ENCODE assay signal across 13 cellular contexts in the genomic region with DNA sequence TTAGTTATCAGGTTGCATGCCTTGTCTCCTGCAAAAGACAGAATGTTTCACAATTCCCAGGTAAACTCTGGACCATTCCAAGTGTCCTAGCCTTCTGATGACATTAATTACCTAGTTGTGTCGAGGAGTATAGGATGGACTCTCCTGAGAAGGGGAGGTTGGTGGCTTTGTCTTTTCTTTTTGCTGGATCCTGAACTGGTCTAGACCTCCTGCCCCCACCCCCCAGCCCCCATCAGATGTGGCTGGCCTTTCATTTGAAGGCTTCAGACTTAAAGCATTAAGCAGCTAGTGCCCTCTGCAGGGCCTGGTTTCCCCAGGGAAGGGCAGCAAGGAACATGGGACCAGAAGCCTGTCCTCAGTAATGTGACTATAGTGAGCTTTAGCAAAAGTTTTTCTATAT. TPM values are rescaled to one million over a fixed set of nuclear protein-coding genes. Genes with fewer than 3 reads are reported as not detected.
DNase-seq lines count a peak whose midpoint lies in the region; ATAC-seq and TF ChIP-seq lines count a peak whose summit lies in the region.
"Had no signal": no experiment of that assay in that cellular context is flagged by ENCODE, and none has a peak within 500 bp of the region (broad histone marks: within the 10 kb centered on the region; RNA-seq: fewer than 3 reads in every experiment).

No MANE protein-coding gene starts in this region.

- H2BK120ac ChIP-seq in H9 (ENCODE audit: low read depth, low read length, poor library complexity, severe bottlenecking): no peak overlapping the region
- no peak overlapping the region for H2BK120ac ChIP-seq in mesendoderm (ENCODE audit: low read depth, low read length)

- H3K27me3 ChIP-seq in H9 (ENCODE audit: insufficient read depth, low read length) (no peaks in the 10 kb centered on the region), adipocyte (replicated peaks; ENCODE audit: control insufficient read depth, insufficient read depth, low read length) (no peaks in the 10 kb centered on the region), mesendoderm (ENCODE audit: insufficient read depth, low read length, poor library complexity) (no peaks in the 10 kb centered on the region)
- H3K27me3 ChIP-seq: thyroid gland had no signal

- H3K4me2 ChIP-seq in H9 (ENCODE audit: insufficient read depth, insufficient read length, low read length) (no peak overlapping the region), mesendoderm (ENCODE audit: low read length) (no peak overlapping the region)
- H3K4me2 ChIP-seq: smooth muscle cell had no signal

- H3K9me3 ChIP-seq in H9 (ENCODE audit: control insufficient read depth, low read depth, low read length) (no peaks in the 10 kb centered on the region), adipocyte (ENCODE audit: control insufficient read depth, low read length) (no peaks in the 10 kb centered on the region)
- H3K9me3 ChIP-seq: thyroid gland had no signal

- H3K23me2 ChIP-seq in H9 (ENCODE audit: insufficient read length, low read depth, low read length, poor library complexity, severe bottlenecking): no peaks in the 10 kb centered on the region

- H3K36me3 ChIP-seq in adipocyte (ENCODE audit: control insufficient read depth, insufficient read depth, low read length, severe bottlenecking) (peaks cover 57% of the 10 kb centered on the region), mesendoderm (ENCODE audit: control insufficient read depth, insufficient read depth, low read length) (peaks cover 4% of the 10 kb centered on the region)

- peak; percentile 27; the same call in 1 of the 2 replicates for TF ChIP-seq CTCF in 22Rv1 (IDR thresholded peaks at IDR 0.05)
- TF ChIP-seq CTCF in H9 (conservative IDR thresholded peaks at IDR 0.05): peak; percentile 42; the same call in 2 of the 3 replicates

- H3K4me3 ChIP-seq in adipocyte (ENCODE audit: low read length) (peak overlapping the region; percentile 59), mesendoderm (ENCODE audit: low read length) (no peak overlapping the region)
- H3K4me3 ChIP-seq: smooth muscle cell, thyroid gland had no signal

- H3K79me2 ChIP-seq in H9 (ENCODE audit: insufficient read depth, low read length): no peaks in the 10 kb centered on the region
- no peaks in the 10 kb centered on the region for H3K79me2 ChIP-seq in mesendoderm (ENCODE audit: control insufficient read depth, insufficient read depth, low read length)

- H3K18ac ChIP-seq in H9 (ENCODE audit: insufficient read length, low read depth, low read length): no peak overlapping the region
- H3K18ac ChIP-seq in mesendoderm (ENCODE audit: low read length): no peak overlapping the region

- no peak overlapping the region for H2AFZ ChIP-seq in H9 (ENCODE audit: low read length)

- H4K20me1 ChIP-seq in H9 (ENCODE audit: control insufficient read depth, insufficient read depth, insufficient read length): no peaks in the 10 kb centered on the region

- H3K4ac ChIP-seq in H9 (ENCODE audit: low read depth, low read length): no peak overlapping the region
- H3K4ac ChIP-seq in mesendoderm (ENCODE audit: low read depth, low read length): no peak overlapping the region

- H3K27ac Mint-ChIP-seq in H9: no peak overlapping the region; a peak in 1 of 7 replicates
- H3K27ac Mint-ChIP-seq: dendritic cell treated with granulocyte-macrophage colony-stimulating factor and Interleukin-4, amounts not matched to agents 40 ng/mL and 50 ng/mL, for 4 days had no signal

- H3K4me1 ChIP-seq in H9 (ENCODE audit: insufficient read depth, low read length) (no peaks in the 10 kb centered on the region), adipocyte (ENCODE audit: control insufficient read depth, insufficient read depth, low read length) (peaks cover 32% of the 10 kb centered on the region), mesendoderm (ENCODE audit: control insufficient read depth, low read depth, low read length) (peaks cover 2% of the 10 kb centered on the region)
- H3K4me1 ChIP-seq: thyroid gland had no signal

- peaks cover 10 to 18% of the 10 kb centered on the region in 2 experiments; a peak in 3 of 4 replicates for H3K4me1 Mint-ChIP-seq in H9

- H3K56ac ChIP-seq in H9 (ENCODE audit: insufficient read length, low read depth, low read length) (no peak overlapping the region), mesendoderm (ENCODE audit: low read length) (no peak overlapping the region)

- no peaks in the 10 kb centered on the region for H3K9me3 Mint-ChIP-seq in H9
- H3K9me3 Mint-ChIP-seq: dendritic cell treated with granulocyte-macrophage colony-stimulating factor and Interleukin-4, amounts not matched to agents 40 ng/mL and 50 ng/mL, for 4 days had no signal

- H3K9ac ChIP-seq in H9 (ENCODE audit: extremely low read depth, insufficient read length, low read length) (no peak overlapping the region), adipocyte (ENCODE audit: low read length) (peak overlapping the region; percentile 86), mesendoderm (ENCODE audit: low read length) (no peak overlapping the region)

- peaks cover 5 to 64% (median 43%) of the 10 kb centered on the region in 3 experiments; a peak in 6 of 7 replicates for H3K36me3 Mint-ChIP-seq in H9 (ENCODE audit: insufficient read depth in 1 of 3, low read depth in 3 of 3)

- H4K8ac ChIP-seq in H9 (replicated peaks; ENCODE audit: insufficient read length, low read depth, low read length): no peak overlapping the region
- no peak overlapping the region for H4K8ac ChIP-seq in mesendoderm (ENCODE audit: low read depth, low read length)

- H3K4me3 Mint-ChIP-seq in H9: no peak overlapping the region
- H3K4me3 Mint-ChIP-seq: dendritic cell treated with granulocyte-macrophage colony-stimulating factor and Interleukin-4, amounts not matched to agents 40 ng/mL and 50 ng/mL, for 4 days had no signal

- no peak overlapping the region for H2BK5ac ChIP-seq in H9 (ENCODE audit: insufficient read length, low read length)
- no peak overlapping the region for H2BK5ac ChIP-seq in mesendoderm (ENCODE audit: low read length)

- H3K27ac ChIP-seq in 22Rv1: no peak overlapping the region
- H3K27ac ChIP-seq in H9 (ENCODE audit: insufficient read length, low read depth, low read length): no peak overlapping the region
- no peak overlapping the region for H3K27ac ChIP-seq in mesendoderm (ENCODE audit: low read depth, low read length)

- H3K79me1 ChIP-seq in H9 (ENCODE audit: insufficient read depth, low read depth, low read length, poor library complexity, severe bottlenecking): no peaks in the 10 kb centered on the region
- no peaks in the 10 kb centered on the region for H3K79me1 ChIP-seq in mesendoderm (ENCODE audit: low read length)

- no peak overlapping the region for H3K14ac ChIP-seq in H9 (ENCODE audit: insufficient read depth, low read length)

- H2BK15ac ChIP-seq in H9 (ENCODE audit: low read depth, low read length) (no peak overlapping the region), mesendoderm (replicated peaks; ENCODE audit: low read depth) (no peak overlapping the region)

- WGBS in H9 (ENCODE audit: extremely low coverage, insufficient read length, low lambda C conversion rate): no CpG with 5 or more reads among the region's 1 CpG
- no CpG with 5 or more reads among the region's 1 CpG for WGBS in mesendoderm (ENCODE audit: extremely low coverage, insufficient coverage, low lambda C conversion rate)

- no peak overlapping the region for H3K23ac ChIP-seq in H9 (ENCODE audit: insufficient read length, low read depth, low read length)
- no peak overlapping the region for H3K23ac ChIP-seq in mesendoderm (ENCODE audit: low read length)

- H2BK12ac ChIP-seq in H9 (ENCODE audit: insufficient read length, low read depth, low read length): no peak overlapping the region

- H3K27me3 Mint-ChIP-seq in H9 (ENCODE audit: low read depth): no peaks in the 10 kb centered on the region; the same call in 1 of the 2 replicates

- no peak for DNase-seq in H9
- no peak for DNase-seq in adipocyte (ENCODE audit: low read depth)
- DNase-seq in mesendoderm: peak; percentile 70
- DNase-seq in activated gamma-delta T cell (lab: John Stamatoyannopoulos, UW): no peak
- DNase-seq in SW 1271 (lab: John Stamatoyannopoulos, UW): no peak
- DNase-seq in HuH-7 (ENCODE audit: low spot score): no peak
- DNase-seq: EL, NCI-H446 treated with DMSO at 0.1 percent for 48 hours, thyroid gland had no signal

- no peak for ATAC-seq in GM21367 (IDR thresholded peaks at IDR 0.05; ENCODE audit: unreplicated experiment)

- H2AK5ac ChIP-seq in H9 (ENCODE audit: insufficient read length, low read length): no peak overlapping the region
- H2AK5ac ChIP-seq in mesendoderm (ENCODE audit: low read length): no peak overlapping the region

- H2BK20ac ChIP-seq in H9 (ENCODE audit: low read depth, low read length, poor library complexity, severe bottlenecking): no peak overlapping the region

- H4K91ac ChIP-seq in H9 (ENCODE audit: insufficient read length, low read depth, low read length): no peak overlapping the region

- no peak overlapping the region for H3T11ph ChIP-seq in H9 (ENCODE audit: low read length)

- H4K5ac ChIP-seq in H9 (ENCODE audit: insufficient read length, low read depth, low read length): no peak overlapping the region
- H4K5ac ChIP-seq in mesendoderm (ENCODE audit: low read length): no peak overlapping the region

RNA-seq across cellular contexts. Expression of a gene that starts 9.7 kb away (rescaled TPM):
- total RNA-seq in H9 (2021): 21.5 and 23.3 TPM in 2 replicates
- polyA plus RNA-seq in mesendoderm (2013, experiment 1 of 2): 35.7 TPM
- polyA plus RNA-seq in mesendoderm (2013, experiment 2 of 2): 36.5 TPM

RNA-seq across cellular contexts. Expression of a gene that starts 27.1 kb away (rescaled TPM):
- 56.2 and 57.6 TPM in 2 replicates for total RNA-seq in H9 (2021)
- polyA plus RNA-seq in mesendoderm (2013, experiment 1 of 2): 59.6 TPM
- polyA plus RNA-seq in mesendoderm (2013, experiment 2 of 2): 61.0 TPM

RNA-seq across cellular contexts. Expression of a gene that starts 33.5 kb away (rescaled TPM):
- total RNA-seq in H9 (2021): 0.33 and 0.59 TPM in 2 replicates
- 0.35 TPM for polyA plus RNA-seq in mesendoderm (2013, experiment 1 of 2)
- 0.32 TPM for polyA plus RNA-seq in mesendoderm (2013, experiment 2 of 2)

RNA-seq across cellular contexts. Expression of a gene that starts 39.3 kb away (rescaled TPM):
- not detected in 2 replicates for total RNA-seq in H9 (2021)
- not detected for polyA plus RNA-seq in mesendoderm (2013, experiment 1 of 2)
- polyA plus RNA-seq in mesendoderm (2013, experiment 2 of 2): not detected
- total RNA-seq: smooth muscle cell, thyroid gland had no signal
- polyA plus RNA-seq: smooth muscle cell had no signal
